ENCODE assay signal across 1 cellular context in the genomic region with DNA sequence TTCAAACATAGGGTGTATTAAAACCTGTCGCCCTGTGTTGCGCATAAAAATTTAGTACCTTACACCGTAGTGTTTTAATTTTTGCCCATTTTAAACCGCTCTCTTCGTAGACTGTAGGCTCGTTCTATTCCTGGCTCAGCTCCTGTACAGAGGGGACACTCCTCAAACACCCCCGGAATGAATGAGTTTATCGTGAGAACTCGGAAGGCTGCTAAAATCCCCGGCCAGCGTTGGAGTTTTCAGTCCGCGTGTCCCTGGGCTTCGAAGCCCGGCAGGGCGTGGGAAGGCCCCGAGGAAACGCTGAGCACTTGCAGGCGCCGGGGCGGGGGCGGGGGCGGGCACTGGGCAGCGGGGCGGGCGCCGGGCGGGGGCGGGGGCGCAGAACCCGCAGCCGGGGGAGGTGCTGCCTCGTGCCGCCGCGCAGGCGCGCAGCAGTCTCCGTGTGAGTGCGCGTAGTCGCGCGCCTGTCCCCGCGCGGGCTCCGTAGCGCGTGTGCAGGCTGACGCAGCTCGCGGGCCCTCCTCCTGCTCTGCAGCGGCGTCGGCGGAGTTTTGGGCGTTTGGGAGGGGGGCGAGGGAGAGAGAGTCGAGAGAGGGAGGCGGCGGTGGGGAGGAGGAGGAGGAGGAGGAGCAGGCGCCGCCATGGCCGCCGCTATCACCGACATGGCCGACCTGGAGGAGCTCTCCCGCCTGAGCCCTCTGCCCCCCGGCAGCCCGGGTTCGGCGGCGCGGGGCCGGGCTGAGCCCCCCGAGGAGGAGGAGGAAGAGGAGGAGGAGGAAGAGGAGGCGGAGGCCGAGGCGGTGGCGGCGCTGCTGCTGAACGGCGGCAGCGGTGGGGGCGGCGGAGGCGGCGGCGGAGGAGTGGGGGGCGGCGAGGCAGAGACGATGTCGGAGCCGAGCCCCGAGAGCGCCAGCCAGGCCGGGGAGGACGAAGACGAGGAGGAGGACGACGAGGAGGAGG.
TF ChIP-seq lines count a peak whose summit lies in the region.

A gene with protein sequence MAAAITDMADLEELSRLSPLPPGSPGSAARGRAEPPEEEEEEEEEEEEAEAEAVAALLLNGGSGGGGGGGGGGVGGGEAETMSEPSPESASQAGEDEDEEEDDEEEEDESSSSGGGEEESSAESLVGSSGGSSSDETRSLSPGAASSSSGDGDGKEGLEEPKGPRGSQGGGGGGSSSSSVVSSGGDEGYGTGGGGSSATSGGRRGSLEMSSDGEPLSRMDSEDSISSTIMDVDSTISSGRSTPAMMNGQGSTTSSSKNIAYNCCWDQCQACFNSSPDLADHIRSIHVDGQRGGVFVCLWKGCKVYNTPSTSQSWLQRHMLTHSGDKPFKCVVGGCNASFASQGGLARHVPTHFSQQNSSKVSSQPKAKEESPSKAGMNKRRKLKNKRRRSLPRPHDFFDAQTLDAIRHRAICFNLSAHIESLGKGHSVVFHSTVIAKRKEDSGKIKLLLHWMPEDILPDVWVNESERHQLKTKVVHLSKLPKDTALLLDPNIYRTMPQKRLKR (plus strand): TSS at position 434 of the 960 bp plus-strand sequence. CDS start 208 bp downstream, at position 642.

TF ChIP-seq in HepG2, 621 proteins besides CTCF, POLR2A, EP300 and RAD21 (continued from another document):
- TF ChIP-seq PHF20 (CRISPR knock-in tag; IDR thresholded peaks at IDR 0.05) (peak; percentile 29; the same call in 1 of the 2 replicates), SMARCC2 (IDR thresholded peaks at IDR 0.05) (no peak), ZKSCAN8 (CRISPR knock-in tag; IDR thresholded peaks at IDR 0.05; ENCODE audit: borderline replicate concordance) (no peak), TAF1 (CRISPR knock-in tag; IDR thresholded peaks at IDR 0.05) (peak; percentile 69), ZSCAN31 (CRISPR knock-in tag; IDR thresholded peaks at IDR 0.05; ENCODE audit: low read depth) (peak; percentile 75), ZNF10 (CRISPR knock-in tag; IDR thresholded peaks at IDR 0.05; ENCODE audit: borderline replicate concordance, low read depth) (no peak), ARID2 (CRISPR knock-in tag; IDR thresholded peaks at IDR 0.05; ENCODE audit: borderline replicate concordance) (peak; percentile 91; the same call in 1 of the 2 replicates)
- TF ChIP-seq, protein P1, sequence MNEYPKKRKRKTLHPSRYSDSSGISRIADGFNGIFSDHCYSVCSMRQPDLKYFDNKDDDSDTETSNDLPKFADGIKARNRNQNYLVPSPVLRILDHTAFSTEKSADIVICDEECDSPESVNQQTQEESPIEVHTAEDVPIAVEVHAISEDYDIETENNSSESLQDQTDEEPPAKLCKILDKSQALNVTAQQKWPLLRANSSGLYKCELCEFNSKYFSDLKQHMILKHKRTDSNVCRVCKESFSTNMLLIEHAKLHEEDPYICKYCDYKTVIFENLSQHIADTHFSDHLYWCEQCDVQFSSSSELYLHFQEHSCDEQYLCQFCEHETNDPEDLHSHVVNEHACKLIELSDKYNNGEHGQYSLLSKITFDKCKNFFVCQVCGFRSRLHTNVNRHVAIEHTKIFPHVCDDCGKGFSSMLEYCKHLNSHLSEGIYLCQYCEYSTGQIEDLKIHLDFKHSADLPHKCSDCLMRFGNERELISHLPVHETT (CRISPR knock-in tag; conservative IDR thresholded peaks at IDR 0.05) = peak; percentile 8; the same call in 1 of the 2 replicates
- TF ChIP-seq, protein P2, sequence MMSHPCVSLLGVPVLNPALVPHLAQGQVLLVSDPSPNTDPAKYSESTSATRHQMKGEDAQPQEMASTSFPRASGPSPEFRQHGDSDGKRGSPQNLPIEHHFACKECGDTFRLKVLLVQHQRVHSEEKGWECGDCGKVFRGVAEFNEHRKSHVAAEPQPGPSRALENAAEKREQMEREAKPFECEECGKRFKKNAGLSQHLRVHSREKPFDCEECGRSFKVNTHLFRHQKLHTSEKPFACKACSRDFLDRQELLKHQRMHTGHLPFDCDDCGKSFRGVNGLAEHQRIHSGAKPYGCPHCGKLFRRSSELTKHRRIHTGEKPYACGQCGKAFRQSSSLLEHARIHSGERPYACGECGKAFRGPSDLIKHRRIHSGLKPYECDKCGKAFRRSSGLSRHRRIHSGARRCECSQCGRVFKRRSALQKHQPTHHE (CRISPR knock-in tag; IDR thresholded peaks at IDR 0.05; ENCODE audit: borderline replicate concordance) = 0 out of 2 replicates have a peak, but pooled peaks have one; percentile 38
